ENCODE assay signal across 7 cellular contexts in genomic region chr2:19363474-19363778, GRCh38. TPM values are rescaled to one million over a fixed set of nuclear protein-coding genes. Genes with fewer than 3 reads are reported as not detected.
DNase-seq lines count a peak whose midpoint lies in the region; ATAC-seq and TF ChIP-seq lines count a peak whose summit lies in the region.

No MANE protein-coding gene starts in this region.

- 15% methylated on average over 20 of the region's 20 CpGs for WGBS in smooth muscle cell (ENCODE audit: low lambda C conversion rate)

- RAD21 ChIA-PET in HCT116 (lab: Charles Lee; ENCODE audit: low non-redundant PET in 1 of 2, low total read pairs in 2 of 2, uncharacterized antibody in 2 of 2, unreplicated experiment in 2 of 2) = no interaction called here

- no peaks in the 10 kb centered on the region for H3K36me3 Mint-ChIP-seq in activated CD8-positive, alpha-beta T cell treated with anti-CD3 and anti-CD28 coated beads, Interleukin-2, amount 10 ng/mL, durations not matched to agents 7 days and 5 days (ENCODE audit: low read depth)

- peak overlapping the region; percentile 66 for H2AFZ ChIP-seq in HCT116 (ENCODE audit: low read depth, low read length, poor library complexity, severe bottlenecking)
- H2AFZ ChIP-seq in smooth muscle cell (ENCODE audit: low read depth) = peak overlapping the region; percentile 80

- H3K4me2 ChIP-seq in HCT116 (ENCODE audit: low read length) = peak overlapping the region; percentile 75
- peak overlapping the region; percentile 93 for H3K4me2 ChIP-seq in smooth muscle cell

- H3K9ac ChIP-seq in HCT116 (ENCODE audit: low read length) (no peak overlapping the region), iPS-15b (ENCODE audit: low read depth, low read length) (no peak overlapping the region), smooth muscle cell (ENCODE audit: low read depth) (no peak overlapping the region)

- H3K4me1 ChIP-seq in HCT116 (ENCODE audit: control insufficient read depth in 1 of 2, insufficient read depth in 2 of 2, low read length in 2 of 2) = peaks cover 0 to 17% of the 10 kb centered on the region in 2 experiments; a peak in 2 of 4 replicates
- peaks cover 10% of the 10 kb centered on the region for H3K4me1 ChIP-seq in iPS-15b (ENCODE audit: control insufficient read depth, insufficient read depth, low read length)
- H3K4me1 ChIP-seq in smooth muscle cell (ENCODE audit: low read depth) = peaks cover 10% of the 10 kb centered on the region

- H3K79me2 ChIP-seq in HCT116 (ENCODE audit: insufficient read depth, low read length) (no peaks in the 10 kb centered on the region), smooth muscle cell (ENCODE audit: low read depth) (no peaks in the 10 kb centered on the region)

- H3K9me3 Mint-ChIP-seq in activated CD8-positive, alpha-beta T cell treated with anti-CD3 and anti-CD28 coated beads, Interleukin-2, amount 10 ng/mL, durations not matched to agents 7 days and 5 days (ENCODE audit: insufficient read depth) = no peaks in the 10 kb centered on the region

- no peak for TF ChIP-seq POLR2A in HCT116 (IDR thresholded peaks at IDR 0.05; ENCODE audit: borderline replicate concordance, extremely low read depth, insufficient read depth, insufficient read length)

- H3K27me3 ChIP-seq in HCT116 (ENCODE audit: insufficient read depth, low read length) (peaks cover 9% of the 10 kb centered on the region; the same call in 1 of the 2 replicates), iPS-15b (ENCODE audit: control insufficient read depth, insufficient read depth, low read length) (peaks cover 96% of the 10 kb centered on the region), smooth muscle cell (ENCODE audit: low read depth) (peaks cover 72% of the 10 kb centered on the region)

- H3K4me3 Mint-ChIP-seq in activated CD8-positive, alpha-beta T cell treated with anti-CD3 and anti-CD28 coated beads, Interleukin-2, amount 10 ng/mL, durations not matched to agents 7 days and 5 days = peak overlapping the region; percentile 38

- no peak for DNase-seq in HCT116 (ENCODE audit: low read depth, low spot score)
- no peak for DNase-seq in activated CD8-positive, alpha-beta T cell treated with anti-CD3 and anti-CD28 coated beads, Interleukin-2, amount 10 ng/mL, durations not matched to agents 7 days and 5 days
- DNase-seq in smooth muscle cell (lab: John Stamatoyannopoulos, UW; ENCODE audit: unreplicated experiment) = no peak
- no peak for DNase-seq in NCI-H1436 treated with DMSO at 0.1 percent for 48 hours (lab: John Stamatoyannopoulos, UW)
- no peak for DNase-seq in left colon

- CTCF ChIA-PET in HCT116 (lab: Charles Lee) = interaction anchor here (1.2 kb wide), 1 partner anchor 614 kb away, joined by 4 read pairs; no protein-coding TSS in a partner anchor
- CTCF ChIA-PET in activated CD8-positive, alpha-beta T cell treated with anti-CD3 and anti-CD28 coated beads, Interleukin-2, amount 10 ng/mL, durations not matched to agents 7 days and 5 days (lab: Charles Lee) = interaction anchor here (0.7 to 0.8 kb wide), 2 partner anchors 501 to 613 kb away, joined by 3 read pairs; no protein-coding TSS in a partner anchor

- TF ChIP-seq RAD21 in HCT116 (IDR thresholded peaks at IDR 0.05; ENCODE audit: low read depth) = no peak

- POLR2A ChIA-PET in HCT116 (lab: Charles Lee) = no interaction called here
- POLR2A ChIA-PET in activated CD8-positive, alpha-beta T cell treated with anti-CD3 and anti-CD28 coated beads, Interleukin-2, amount 10 ng/mL, durations not matched to agents 7 days and 5 days (lab: Charles Lee) = interaction anchor here (0.7 kb wide), 1 partner anchor 9 kb away, joined by 4 read pairs; no protein-coding TSS in a partner anchor

- H3K9me3 ChIP-seq in HCT116 (ENCODE audit: control insufficient read depth in 1 of 2, insufficient read depth in 1 of 2, low read depth in 1 of 2, low read length in 2 of 2) = no peaks in the 10 kb centered on the region
- H3K9me3 ChIP-seq in iPS-15b (ENCODE audit: control insufficient read depth, insufficient read depth, low read length) = no peaks in the 10 kb centered on the region
- H3K9me3 ChIP-seq in smooth muscle cell (replicated peaks; ENCODE audit: low read depth) = no peaks in the 10 kb centered on the region

- peaks cover 35% of the 10 kb centered on the region for H3K4me1 Mint-ChIP-seq in activated CD8-positive, alpha-beta T cell treated with anti-CD3 and anti-CD28 coated beads, Interleukin-2, amount 10 ng/mL, durations not matched to agents 7 days and 5 days (ENCODE audit: low read depth)

- intact Hi-C loops in HCT116 (cut with micrococcal nuclease) (loop anchor here (1.0 to 2.0 kb wide), 6 partner anchors 479 to 976 kb away; no protein-coding TSS in a partner anchor), left colon (cut with DNase I, micrococcal nuclease) (loop anchor here (10.0 kb wide), 3 partner anchors 501 to 839 kb away; no protein-coding TSS in a partner anchor)

- TF ChIP-seq CTCF in HCT116 (IDR thresholded peaks at IDR 0.05 in 2 of 3, conservative IDR thresholded peaks at IDR 0.05 in 1 of 3; ENCODE audit: borderline replicate concordance in 1 of 3, insufficient read depth in 1 of 3, low read depth in 2 of 3, low read length in 2 of 3) (no peak), smooth muscle cell (IDR thresholded peaks at IDR 0.05; ENCODE audit: borderline replicate concordance, insufficient read depth, poor library complexity, severe bottlenecking) (no peak)

- H4K20me1 ChIP-seq in HCT116 (ENCODE audit: insufficient read depth) (no peaks in the 10 kb centered on the region), smooth muscle cell (ENCODE audit: low read depth) (no peaks in the 10 kb centered on the region)

- peaks cover 86% of the 10 kb centered on the region for H3K27me3 Mint-ChIP-seq in activated CD8-positive, alpha-beta T cell treated with anti-CD3 and anti-CD28 coated beads, Interleukin-2, amount 10 ng/mL, durations not matched to agents 7 days and 5 days (ENCODE audit: low read depth)

- H3K9me2 ChIP-seq in HCT116 (ENCODE audit: insufficient read depth) = no peaks in the 10 kb centered on the region

- H3K4me3 ChIP-seq in HCT116 (replicated peaks in 1 of 2; ENCODE audit: low read depth in 1 of 2, low read length in 2 of 2) (peak overlapping the region in 1 of 2 experiments; percentile 55; a peak in 2 of 4 replicates), iPS-15b (ENCODE audit: low read depth, low read length) (peak overlapping the region; percentile 36), smooth muscle cell (peak overlapping the region; percentile 68)

- ATAC-seq in HCT116 (no peak), GM18907 (IDR thresholded peaks at IDR 0.05; ENCODE audit: unreplicated experiment) (no peak), left colon (no peak)
- no peak for ATAC-seq in activated CD8-positive, alpha-beta T cell treated with anti-CD3 and anti-CD28 coated beads, Interleukin-2, amount 10 ng/mL, durations not matched to agents 7 days and 5 days

- BruUV-seq in HCT116 (replicated peaks; lab: Mats Ljungman, UMichigan) = no TSS peak

- H3K27ac ChIP-seq in HCT116 (ENCODE audit: low read depth, low read length) (no peak overlapping the region), smooth muscle cell (ENCODE audit: low read depth) (no peak overlapping the region)

- H3K36me3 ChIP-seq in HCT116 (ENCODE audit: control insufficient read depth in 1 of 2, insufficient read depth in 2 of 2, low read length in 2 of 2) = no peaks in the 10 kb centered on the region
- no peaks in the 10 kb centered on the region for H3K36me3 ChIP-seq in iPS-15b (ENCODE audit: control insufficient read depth, insufficient read depth, low read length)
- H3K36me3 ChIP-seq in smooth muscle cell (ENCODE audit: low read depth) = no peaks in the 10 kb centered on the region

- H3K27ac Mint-ChIP-seq in activated CD8-positive, alpha-beta T cell treated with anti-CD3 and anti-CD28 coated beads, Interleukin-2, amount 10 ng/mL, durations not matched to agents 7 days and 5 days = no peak overlapping the region

- H3F3A ChIP-seq in smooth muscle cell (ENCODE audit: low read depth) = no peaks in the 10 kb centered on the region

TF ChIP-seq in HCT116, 20 proteins besides CTCF, POLR2A, EP300 and RAD21 (continues in another document):
- no peak for TF ChIP-seq ZFX (IDR thresholded peaks at IDR 0.05)
- TF ChIP-seq JUND (IDR thresholded peaks at IDR 0.05) = no peak
- no peak for TF ChIP-seq SRF (IDR thresholded peaks at IDR 0.05; ENCODE audit: low read depth)
- TF ChIP-seq ZNF274 (IDR thresholded peaks at IDR 0.05; ENCODE audit: low read depth, low read length) = no peak
- TF ChIP-seq REST (IDR thresholded peaks at IDR 0.05; ENCODE audit: low read depth) = no peak
- no peak for TF ChIP-seq SP1 (IDR thresholded peaks at IDR 0.05; ENCODE audit: low read depth)
- no peak for TF ChIP-seq ATF3 (IDR thresholded peaks at IDR 0.05)

RNA-seq across cellular contexts. Expression of gene OSR1, which starts 5.0 kb away (rescaled TPM):
- 2.6 TPM for total RNA-seq in HCT116 (2021; ENCODE audit: unreplicated experiment)
- polyA plus RNA-seq in HCT116 (2012) = 1.1 TPM in 2 replicates
- not detected for total RNA-seq in activated CD8-positive, alpha-beta T cell treated with anti-CD3 and anti-CD28 coated beads, Interleukin-2, amount 10 ng/mL, durations not matched to agents 7 days and 5 days
- 0.85 and 3.2 TPM in 2 replicates for total RNA-seq in smooth muscle cell
- polyA plus RNA-seq in smooth muscle cell = 1.4 and 6.3 TPM in 2 replicates
- total RNA-seq in left colon = 1 to 10 TPM; 1.3 to 4.1 TPM
